In the genomic region with DNA sequence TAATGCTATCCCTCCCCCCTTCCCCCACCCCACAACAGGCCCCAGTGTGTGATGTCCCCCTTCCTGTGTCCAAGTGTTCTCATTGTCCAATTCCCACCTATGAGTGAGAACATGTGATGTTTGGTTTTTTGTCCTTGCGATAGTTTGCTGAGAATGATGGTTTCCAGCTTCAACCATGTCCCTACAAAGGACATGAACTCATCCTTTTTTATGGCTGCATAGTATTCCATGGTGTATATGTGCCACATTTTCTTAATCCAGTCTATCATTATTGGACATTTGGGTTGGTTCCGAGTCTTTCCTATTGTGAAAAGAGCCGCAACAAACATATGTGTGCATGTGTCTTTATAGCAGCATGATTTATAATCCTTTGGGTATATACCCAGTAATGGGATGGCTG, we compare ENCODE assay signal across 2 cellular contexts.
TF ChIP-seq lines count a peak whose summit lies in the region.

No MANE protein-coding gene starts in this region.

TF ChIP-seq in HEK293, 187 proteins besides CTCF, POLR2A, EP300 and RAD21:
- TF ChIP-seq, protein P1, sequence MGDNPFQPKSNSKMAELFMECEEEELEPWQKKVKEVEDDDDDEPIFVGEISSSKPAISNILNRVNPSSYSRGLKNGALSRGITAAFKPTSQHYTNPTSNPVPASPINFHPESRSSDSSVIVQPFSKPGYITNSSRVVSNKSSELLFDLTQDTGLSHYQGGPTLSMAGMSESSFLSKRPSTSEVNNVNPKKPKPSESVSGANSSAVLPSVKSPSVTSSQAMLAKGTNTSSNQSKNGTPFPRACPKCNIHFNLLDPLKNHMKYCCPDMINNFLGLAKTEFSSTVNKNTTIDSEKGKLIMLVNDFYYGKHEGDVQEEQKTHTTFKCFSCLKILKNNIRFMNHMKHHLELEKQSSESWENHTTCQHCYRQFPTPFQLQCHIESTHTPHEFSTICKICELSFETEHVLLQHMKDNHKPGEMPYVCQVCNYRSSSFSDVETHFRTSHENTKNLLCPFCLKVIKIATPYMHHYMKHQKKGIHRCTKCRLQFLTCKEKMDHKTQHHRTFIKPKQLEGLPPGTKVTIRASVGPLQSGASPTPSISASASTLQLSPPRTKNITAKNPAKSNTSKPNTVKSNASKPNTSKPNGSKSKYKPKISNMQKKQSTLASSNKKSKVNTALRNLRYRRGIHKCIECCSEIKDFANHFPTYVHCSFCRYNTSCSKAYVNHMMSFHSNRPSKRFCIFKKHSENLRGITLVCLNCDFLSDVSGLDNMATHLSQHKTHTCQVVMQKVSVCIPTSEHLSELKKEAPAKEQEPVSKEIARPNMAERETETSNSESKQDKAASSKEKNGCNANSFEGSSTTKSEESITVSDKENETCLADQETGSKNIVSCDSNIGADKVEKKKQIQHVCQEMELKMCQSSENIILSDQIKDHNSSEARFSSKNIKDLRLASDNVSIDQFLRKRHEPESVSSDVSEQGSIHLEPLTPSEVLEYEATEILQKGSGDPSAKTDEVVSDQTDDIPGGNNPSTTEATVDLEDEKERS (tag by site-specific recombination; IDR thresholded peaks at IDR 0.05) = peak; percentile 65; the same call in 1 of the 2 replicates
- peak; percentile 89 for TF ChIP-seq ZNF146 (tag by site-specific recombination; IDR thresholded peaks at IDR 0.05)

TF ChIP-seq in K562, 482 proteins besides CTCF, POLR2A, EP300 and RAD21:
- TF ChIP-seq ZNF146 (CRISPR knock-in tag; IDR thresholded peaks at IDR 0.05; ENCODE audit: unreplicated experiment) = peak; percentile 66
- TF ChIP-seq BCOR (IDR thresholded peaks at IDR 0.05) = peak; percentile 57; the same call in 1 of the 2 replicates
- peak; percentile 17 for TF ChIP-seq RBM25 (IDR thresholded peaks at IDR 0.05; ENCODE audit: low read depth, low read length, severe bottlenecking)
